Comparison of ENCODE assay signal across 15 cellular contexts in genomic region chr10:32372000-32372875, GRCh38.
DNase-seq lines count a peak whose midpoint lies in the region; ATAC-seq and TF ChIP-seq lines count a peak whose summit lies in the region.
"Had no signal": no experiment of that assay in that cellular context is flagged by ENCODE, and none has a peak within 500 bp of the region (broad histone marks: within the 10 kb centered on the region; RNA-seq: fewer than 3 reads in every experiment).

No MANE protein-coding gene starts in this region.

- peaks cover 69% of the 10 kb centered on the region for H3K4me1 Mint-ChIP-seq in activated T-cell treated with anti-CD3 and anti-CD28 coated beads, Interleukin-2, amount 50 U/mL, for 24 hours (ENCODE audit: low read depth)
- H3K4me1 Mint-ChIP-seq in stimulated activated effector memory CD8-positive, alpha-beta T cell treated with anti-CD3 and anti-CD28 coated beads, Interleukin-12 subunit alpha, Interleukin-12 subunit beta, amount 100 ng/mL, for 72 hours: peaks cover 45% of the 10 kb centered on the region

- DNase-seq in activated T-cell treated with anti-CD3 and anti-CD28 coated beads, Interleukin-2, amount 50 U/mL, for 24 hours: no peak
- DNase-seq in activated T-cell treated with anti-CD3 and anti-CD28 coated beads for 4 hours (no peak), choroid plexus epithelial cell (ENCODE audit: low read depth) (peak; percentile 24), NCI-H526 (lab: John Stamatoyannopoulos, UW) (no peak), caudate nucleus (lab: John Stamatoyannopoulos, UW) (no peak), glomerular visceral epithelial cell (ENCODE audit: extremely low spot score) (no peak)
- DNase-seq in stimulated activated effector memory CD8-positive, alpha-beta T cell treated with anti-CD3 and anti-CD28 coated beads, Interleukin-12 subunit alpha, Interleukin-12 subunit beta, amount 100 ng/mL, for 72 hours (ENCODE audit: low spot score in 2 of 2): no peak
- DNase-seq: colonic mucosa, NCI-H1436 treated with DMSO at 0.1 percent for 48 hours, NCI-H748 treated with DMSO at 0.1 percent for 48 hours, spleen had no signal

- TF ChIP-seq CTCF in choroid plexus epithelial cell (conservative IDR thresholded peaks at IDR 0.05; ENCODE audit: low read depth, low read length): no peak

- no peaks in the 10 kb centered on the region for H3K27me3 Mint-ChIP-seq in activated T-cell treated with anti-CD3 and anti-CD28 coated beads, Interleukin-2, amount 50 U/mL, for 24 hours

- peak; percentile 57 for ATAC-seq in HG03460 (IDR thresholded peaks at IDR 0.05; ENCODE audit: unreplicated experiment)
- ATAC-seq in stimulated activated effector memory CD8-positive, alpha-beta T cell treated with anti-CD3 and anti-CD28 coated beads, Interleukin-12 subunit alpha, Interleukin-12 subunit beta, amount 100 ng/mL, for 72 hours: peak; percentile 82
- ATAC-seq: esophagus mucosa, Right ventricle myocardium inferior had no signal

- peak overlapping the region; percentile 69 for H3K27ac Mint-ChIP-seq in activated T-cell treated with anti-CD3 and anti-CD28 coated beads, Interleukin-2, amount 50 U/mL, for 24 hours
- peak overlapping the region; percentile 53 for H3K27ac Mint-ChIP-seq in stimulated activated effector memory CD8-positive, alpha-beta T cell treated with anti-CD3 and anti-CD28 coated beads, Interleukin-12 subunit alpha, Interleukin-12 subunit beta, amount 100 ng/mL, for 72 hours

- no peak overlapping the region for H3K27ac ChIP-seq in caudate nucleus (ENCODE audit: low read depth, low read length)
- H3K27ac ChIP-seq: colonic mucosa, spleen had no signal

- no peaks in the 10 kb centered on the region for H3K9me3 Mint-ChIP-seq in activated T-cell treated with anti-CD3 and anti-CD28 coated beads, Interleukin-2, amount 50 U/mL, for 24 hours
- H3K9me3 Mint-ChIP-seq in stimulated activated effector memory CD8-positive, alpha-beta T cell treated with anti-CD3 and anti-CD28 coated beads, Interleukin-12 subunit alpha, Interleukin-12 subunit beta, amount 100 ng/mL, for 72 hours: no peaks in the 10 kb centered on the region

- H3K36me3 Mint-ChIP-seq in activated T-cell treated with anti-CD3 and anti-CD28 coated beads, Interleukin-2, amount 50 U/mL, for 24 hours (ENCODE audit: low read depth): peaks cover 13% of the 10 kb centered on the region
- H3K36me3 Mint-ChIP-seq in stimulated activated effector memory CD8-positive, alpha-beta T cell treated with anti-CD3 and anti-CD28 coated beads, Interleukin-12 subunit alpha, Interleukin-12 subunit beta, amount 100 ng/mL, for 72 hours: peaks cover 26% of the 10 kb centered on the region

- H3K4me3 Mint-ChIP-seq in activated T-cell treated with anti-CD3 and anti-CD28 coated beads, Interleukin-2, amount 50 U/mL, for 24 hours: no peak overlapping the region
- H3K4me3 Mint-ChIP-seq in stimulated activated effector memory CD8-positive, alpha-beta T cell treated with anti-CD3 and anti-CD28 coated beads, Interleukin-12 subunit alpha, Interleukin-12 subunit beta, amount 100 ng/mL, for 72 hours: peak overlapping the region; percentile 33

- no peak overlapping the region for H3K4me3 ChIP-seq in choroid plexus epithelial cell (ENCODE audit: low read depth, low read length)
- H3K4me3 ChIP-seq: colonic mucosa, spleen, tibial nerve had no signal
